ENCODE assay signal across 1 cellular context in genomic region chr2:241261628-241262027, GRCh38.
TF ChIP-seq lines count a peak whose summit lies in the region.

No MANE protein-coding gene starts in this region.

TF ChIP-seq in HepG2, 621 proteins besides CTCF, POLR2A, EP300 and RAD21:
- TF ChIP-seq ZNF441 (CRISPR knock-in tag; IDR thresholded peaks at IDR 0.05; ENCODE audit: borderline replicate concordance) (no peak), HMG20A (CRISPR knock-in tag; IDR thresholded peaks at IDR 0.05; ENCODE audit: borderline replicate concordance) (no peak), ZFP36 (IDR thresholded peaks at IDR 0.05; ENCODE audit: borderline replicate concordance, low read depth, low read length, partially characterized antibody) (no peak), RBM22 (optimal IDR thresholded peaks at IDR 0.05; ENCODE audit: low read length) (peak; percentile 95), ERF (CRISPR knock-in tag; IDR thresholded peaks at IDR 0.05) (no peak), BRCA1 (CRISPR knock-in tag; IDR thresholded peaks at IDR 0.05) (no peak), JUNB (CRISPR knock-in tag; IDR thresholded peaks at IDR 0.05; ENCODE audit: borderline replicate concordance) (no peak), CBX5 (CRISPR knock-in tag; IDR thresholded peaks at IDR 0.05; ENCODE audit: borderline replicate concordance) (no peak), POLR2AphosphoS2 (IDR thresholded peaks at IDR 0.05; ENCODE audit: low read depth, low read length) (0 out of 2 replicates have a peak, but pooled peaks have one; percentile 61), USF2 (IDR thresholded peaks at IDR 0.05; ENCODE audit: low read depth, low read length) (no peak), USF2 (CRISPR knock-in tag; IDR thresholded peaks at IDR 0.05; ENCODE audit: borderline replicate concordance) (no peak), ZNF335 (CRISPR knock-in tag; IDR thresholded peaks at IDR 0.05) (no peak), ZMYM4 (CRISPR knock-in tag; IDR thresholded peaks at IDR 0.05) (no peak), ZNF839 (CRISPR knock-in tag; IDR thresholded peaks at IDR 0.05; ENCODE audit: borderline replicate concordance) (no peak), ZNF546 (CRISPR knock-in tag; conservative IDR thresholded peaks at IDR 0.05) (no peak), TEAD2 (CRISPR knock-in tag; IDR thresholded peaks at IDR 0.05) (no peak), MAFG (CRISPR knock-in tag; IDR thresholded peaks at IDR 0.05) (no peak)
